1 cellular context compared by ENCODE assay signal in the genomic region with DNA sequence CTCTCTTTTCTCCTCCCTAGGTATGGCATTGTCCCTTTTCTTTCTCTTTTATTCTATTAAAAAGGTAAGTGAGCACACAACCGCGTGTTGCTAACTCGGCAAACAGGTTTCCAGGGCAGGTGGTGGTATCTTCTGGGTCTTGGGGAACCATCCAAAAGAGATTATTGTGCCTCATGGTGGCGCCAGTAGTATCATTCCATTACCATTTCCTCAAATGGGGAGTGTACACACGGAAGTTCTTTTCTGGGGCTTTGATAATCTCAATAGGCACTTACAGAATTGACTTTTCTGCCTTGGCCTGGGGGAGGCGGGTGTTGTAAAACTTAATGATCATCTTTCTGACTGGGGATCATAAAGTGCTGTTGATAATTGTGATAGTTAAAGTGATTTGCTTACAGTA.
TF ChIP-seq lines count a peak whose summit lies in the region.

No MANE protein-coding gene starts in this region.

TF ChIP-seq in GM23338, 12 proteins besides CTCF, POLR2A, EP300 and RAD21 (continued from another document):
- TF ChIP-seq, protein P1, sequence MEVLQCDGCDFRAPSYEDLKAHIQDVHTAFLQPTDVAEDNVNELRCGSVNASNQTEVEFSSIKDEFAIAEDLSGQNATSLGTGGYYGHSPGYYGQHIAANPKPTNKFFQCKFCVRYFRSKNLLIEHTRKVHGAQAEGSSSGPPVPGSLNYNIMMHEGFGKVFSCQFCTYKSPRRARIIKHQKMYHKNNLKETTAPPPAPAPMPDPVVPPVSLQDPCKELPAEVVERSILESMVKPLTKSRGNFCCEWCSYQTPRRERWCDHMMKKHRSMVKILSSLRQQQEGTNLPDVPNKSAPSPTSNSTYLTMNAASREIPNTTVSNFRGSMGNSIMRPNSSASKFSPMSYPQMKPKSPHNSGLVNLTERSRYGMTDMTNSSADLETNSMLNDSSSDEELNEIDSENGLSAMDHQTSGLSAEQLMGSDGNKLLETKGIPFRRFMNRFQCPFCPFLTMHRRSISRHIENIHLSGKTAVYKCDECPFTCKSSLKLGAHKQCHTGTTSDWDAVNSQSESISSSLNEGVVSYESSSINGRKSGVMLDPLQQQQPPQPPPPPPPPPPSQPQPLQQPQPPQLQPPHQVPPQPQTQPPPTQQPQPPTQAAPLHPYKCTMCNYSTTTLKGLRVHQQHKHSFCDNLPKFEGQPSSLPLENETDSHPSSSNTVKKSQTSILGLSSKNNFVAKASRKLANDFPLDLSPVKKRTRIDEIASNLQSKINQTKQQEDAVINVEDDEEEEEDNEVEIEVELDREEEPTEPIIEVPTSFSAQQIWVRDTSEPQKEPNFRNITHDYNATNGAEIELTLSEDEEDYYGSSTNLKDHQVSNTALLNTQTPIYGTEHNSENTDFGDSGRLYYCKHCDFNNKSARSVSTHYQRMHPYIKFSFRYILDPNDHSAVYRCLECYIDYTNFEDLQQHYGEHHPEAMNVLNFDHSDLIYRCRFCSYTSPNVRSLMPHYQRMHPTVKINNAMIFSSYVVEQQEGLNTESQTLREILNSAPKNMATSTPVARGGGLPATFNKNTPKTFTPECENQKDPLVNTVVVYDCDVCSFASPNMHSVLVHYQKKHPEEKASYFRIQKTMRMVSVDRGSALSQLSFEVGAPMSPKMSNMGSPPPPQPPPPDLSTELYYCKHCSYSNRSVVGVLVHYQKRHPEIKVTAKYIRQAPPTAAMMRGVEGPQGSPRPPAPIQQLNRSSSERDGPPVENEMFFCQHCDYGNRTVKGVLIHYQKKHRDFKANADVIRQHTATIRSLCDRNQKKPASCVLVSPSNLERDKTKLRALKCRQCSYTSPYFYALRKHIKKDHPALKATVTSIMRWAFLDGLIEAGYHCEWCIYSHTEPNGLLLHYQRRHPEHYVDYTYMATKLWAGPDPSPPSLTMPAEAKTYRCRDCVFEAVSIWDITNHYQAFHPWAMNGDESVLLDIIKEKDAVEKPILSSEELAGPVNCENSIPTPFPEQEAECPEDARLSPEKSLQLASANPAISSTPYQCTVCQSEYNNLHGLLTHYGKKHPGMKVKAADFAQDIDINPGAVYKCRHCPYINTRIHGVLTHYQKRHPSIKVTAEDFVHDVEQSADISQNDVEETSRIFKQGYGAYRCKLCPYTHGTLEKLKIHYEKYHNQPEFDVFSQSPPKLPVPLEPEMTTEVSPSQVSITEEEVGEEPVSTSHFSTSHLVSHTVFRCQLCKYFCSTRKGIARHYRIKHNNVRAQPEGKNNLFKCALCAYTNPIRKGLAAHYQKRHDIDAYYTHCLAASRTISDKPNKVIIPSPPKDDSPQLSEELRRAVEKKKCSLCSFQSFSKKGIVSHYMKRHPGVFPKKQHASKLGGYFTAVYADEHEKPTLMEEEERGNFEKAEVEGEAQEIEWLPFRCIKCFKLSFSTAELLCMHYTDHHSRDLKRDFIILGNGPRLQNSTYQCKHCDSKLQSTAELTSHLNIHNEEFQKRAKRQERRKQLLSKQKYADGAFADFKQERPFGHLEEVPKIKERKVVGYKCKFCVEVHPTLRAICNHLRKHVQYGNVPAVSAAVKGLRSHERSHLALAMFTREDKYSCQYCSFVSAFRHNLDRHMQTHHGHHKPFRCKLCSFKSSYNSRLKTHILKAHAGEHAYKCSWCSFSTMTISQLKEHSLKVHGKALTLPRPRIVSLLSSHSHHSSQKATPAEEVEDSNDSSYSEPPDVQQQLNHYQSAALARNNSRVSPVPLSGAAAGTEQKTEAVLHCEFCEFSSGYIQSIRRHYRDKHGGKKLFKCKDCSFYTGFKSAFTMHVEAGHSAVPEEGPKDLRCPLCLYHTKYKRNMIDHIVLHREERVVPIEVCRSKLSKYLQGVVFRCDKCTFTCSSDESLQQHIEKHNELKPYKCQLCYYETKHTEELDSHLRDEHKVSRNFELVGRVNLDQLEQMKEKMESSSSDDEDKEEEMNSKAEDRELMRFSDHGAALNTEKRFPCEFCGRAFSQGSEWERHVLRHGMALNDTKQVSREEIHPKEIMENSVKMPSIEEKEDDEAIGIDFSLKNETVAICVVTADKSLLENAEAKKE (CRISPR knock-in tag; IDR thresholded peaks at IDR 0.05): no peak
- TF ChIP-seq EZH2phosphoT487 (IDR thresholded peaks at IDR 0.05; ENCODE audit: unreplicated experiment) (no peak), JUNB (IDR thresholded peaks at IDR 0.05; ENCODE audit: unreplicated experiment) (no peak), NANOG (IDR thresholded peaks at IDR 0.05; ENCODE audit: borderline replicate concordance) (no peak), STAT1 (IDR thresholded peaks at IDR 0.05; ENCODE audit: unreplicated experiment) (no peak), POLR2AphosphoS5 (IDR thresholded peaks at IDR 0.05; ENCODE audit: low read depth) (no peak), ZNF331 (CRISPR knock-in tag; IDR thresholded peaks at IDR 0.05; ENCODE audit: low read depth) (no peak), EZH2 (IDR thresholded peaks at IDR 0.05; ENCODE audit: low read depth, unreplicated experiment) (no peak)
- TF ChIP-seq, protein P2, sequence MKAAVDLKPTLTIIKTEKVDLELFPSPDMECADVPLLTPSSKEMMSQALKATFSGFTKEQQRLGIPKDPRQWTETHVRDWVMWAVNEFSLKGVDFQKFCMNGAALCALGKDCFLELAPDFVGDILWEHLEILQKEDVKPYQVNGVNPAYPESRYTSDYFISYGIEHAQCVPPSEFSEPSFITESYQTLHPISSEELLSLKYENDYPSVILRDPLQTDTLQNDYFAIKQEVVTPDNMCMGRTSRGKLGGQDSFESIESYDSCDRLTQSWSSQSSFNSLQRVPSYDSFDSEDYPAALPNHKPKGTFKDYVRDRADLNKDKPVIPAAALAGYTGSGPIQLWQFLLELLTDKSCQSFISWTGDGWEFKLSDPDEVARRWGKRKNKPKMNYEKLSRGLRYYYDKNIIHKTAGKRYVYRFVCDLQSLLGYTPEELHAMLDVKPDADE (IDR thresholded peaks at IDR 0.05): no peak
- TF ChIP-seq, protein P3, sequence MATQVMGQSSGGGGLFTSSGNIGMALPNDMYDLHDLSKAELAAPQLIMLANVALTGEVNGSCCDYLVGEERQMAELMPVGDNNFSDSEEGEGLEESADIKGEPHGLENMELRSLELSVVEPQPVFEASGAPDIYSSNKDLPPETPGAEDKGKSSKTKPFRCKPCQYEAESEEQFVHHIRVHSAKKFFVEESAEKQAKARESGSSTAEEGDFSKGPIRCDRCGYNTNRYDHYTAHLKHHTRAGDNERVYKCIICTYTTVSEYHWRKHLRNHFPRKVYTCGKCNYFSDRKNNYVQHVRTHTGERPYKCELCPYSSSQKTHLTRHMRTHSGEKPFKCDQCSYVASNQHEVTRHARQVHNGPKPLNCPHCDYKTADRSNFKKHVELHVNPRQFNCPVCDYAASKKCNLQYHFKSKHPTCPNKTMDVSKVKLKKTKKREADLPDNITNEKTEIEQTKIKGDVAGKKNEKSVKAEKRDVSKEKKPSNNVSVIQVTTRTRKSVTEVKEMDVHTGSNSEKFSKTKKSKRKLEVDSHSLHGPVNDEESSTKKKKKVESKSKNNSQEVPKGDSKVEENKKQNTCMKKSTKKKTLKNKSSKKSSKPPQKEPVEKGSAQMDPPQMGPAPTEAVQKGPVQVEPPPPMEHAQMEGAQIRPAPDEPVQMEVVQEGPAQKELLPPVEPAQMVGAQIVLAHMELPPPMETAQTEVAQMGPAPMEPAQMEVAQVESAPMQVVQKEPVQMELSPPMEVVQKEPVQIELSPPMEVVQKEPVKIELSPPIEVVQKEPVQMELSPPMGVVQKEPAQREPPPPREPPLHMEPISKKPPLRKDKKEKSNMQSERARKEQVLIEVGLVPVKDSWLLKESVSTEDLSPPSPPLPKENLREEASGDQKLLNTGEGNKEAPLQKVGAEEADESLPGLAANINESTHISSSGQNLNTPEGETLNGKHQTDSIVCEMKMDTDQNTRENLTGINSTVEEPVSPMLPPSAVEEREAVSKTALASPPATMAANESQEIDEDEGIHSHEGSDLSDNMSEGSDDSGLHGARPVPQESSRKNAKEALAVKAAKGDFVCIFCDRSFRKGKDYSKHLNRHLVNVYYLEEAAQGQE (IDR thresholded peaks at IDR 0.05; ENCODE audit: unreplicated experiment): no peak
